In genomic region chr11:1486054-1486825, GRCh38 we compare ENCODE assay signal across 8 cellular contexts. TPM values are rescaled to one million over a fixed set of nuclear protein-coding genes. Genes with fewer than 3 reads are reported as not detected.
DNase-seq lines count a peak whose midpoint lies in the region; ATAC-seq, FAIRE-seq and TF ChIP-seq lines count a peak whose summit lies in the region.

Gene MOB2, minus strand, starts transcription at chr11:1486779. Its CDS starts 223 bp downstream, at chr11:1486556.

- no peaks in the 10 kb centered on the region for H3K27me3 ChIP-seq in AG04450 (ENCODE audit: control insufficient read depth, insufficient read depth, low read length)
- H3K27me3 ChIP-seq in muscle layer of colon (ENCODE audit: control insufficient read depth in 1 of 2, insufficient read depth in 2 of 2, low read length in 2 of 2), result no peaks in the 10 kb centered on the region

- H3K4me3 ChIP-seq in AG04450 (ENCODE audit: low read depth, low read length) (no peak within 1 kb of the TSS), muscle layer of colon (ENCODE audit: low read depth in 1 of 2, low read length in 2 of 2) (peak within 1 kb of the TSS; percentile 51 to 70)

- H3K36me3 ChIP-seq in muscle layer of colon (ENCODE audit: insufficient read depth, low read length), result no peaks in the 10 kb centered on the region

- no peak for FAIRE-seq in D721Med (lab: Jason Lieb, UNC)

- POLR2A ChIA-PET in AG04450 (lab: Yijun Ruan, JAX), result no interaction called here

- peaks cover 68% of the 10 kb centered on the region for H3K4me1 ChIP-seq in muscle layer of colon (ENCODE audit: insufficient read depth, low read length)

- TF ChIP-seq CTCF in AG04450 (IDR thresholded peaks at IDR 0.05; ENCODE audit: low read depth, low read length), result no peak
- no peak for TF ChIP-seq CTCF in D721Med (IDR thresholded peaks at IDR 0.05; ENCODE audit: insufficient read depth, missing control alignments)

- H3K27ac ChIP-seq in AG04450 (ENCODE audit: low read depth, low read length) (no peak within 1 kb of the TSS), muscle layer of colon (ENCODE audit: low read depth, low read length) (peak within 1 kb of the TSS; percentile 96)

- H3K9me3 ChIP-seq in AG04450 (ENCODE audit: control insufficient read depth, insufficient read depth, low read length), result no peaks in the 10 kb centered on the region; the same call in 1 of the 2 replicates
- H3K9me3 ChIP-seq in muscle layer of colon (ENCODE audit: low read length), result no peaks in the 10 kb centered on the region

- DNase-seq in AG04450 (ENCODE audit: low read depth, low spot score) (no peak), KBM-7 (peak; percentile 8), D721Med (ENCODE audit: insufficient read length, low spot score) (no peak)
- DNase-seq in stimulated activated CD4-positive, alpha-beta T cell treated with anti-CD3 and anti-CD28 coated beads, Interleukin-4, amount 100 ng/mL, for 24 hours, result no peak

- in situ Hi-C loops in KBM-7 (cut with MboI; ENCODE audit: low pct_unique_long_range_greater_than_20kb, low sequenced_read_pairs) (no loop called here), endometrial microvascular endothelial cells (cut with HindIII; ENCODE audit: inconsistent ontology term, low pct_unique_long_range_greater_than_20kb, low sequenced_read_pairs) (no loop called here)

- ATAC-seq in GM21515 (IDR thresholded peaks at IDR 0.05; ENCODE audit: unreplicated experiment), result no peak
- no peak for ATAC-seq in HG03159 (IDR thresholded peaks at IDR 0.05; ENCODE audit: unreplicated experiment)

- H3K9ac ChIP-seq in muscle layer of colon (ENCODE audit: low read length), result peak within 1 kb of the TSS; percentile 51

- CTCF ChIA-PET in AG04450 (lab: Charles Lee), result no interaction called here

RNA-seq across cellular contexts. Expression of gene MOB2, which starts in this region (rescaled TPM):
- polyA plus RNA-seq in AG04450 (2011; rRNA removed), result 19.9 and 29.7 TPM in 2 replicates
- polyA minus RNA-seq in AG04450 (2011; rRNA and poly(A)+ RNA removed), result 33.1 and 39.3 TPM in 2 replicates
- total RNA-seq in endometrial microvascular endothelial cells (ENCODE audit: inconsistent ontology term), result 20.7 TPM
